In the genomic region with DNA sequence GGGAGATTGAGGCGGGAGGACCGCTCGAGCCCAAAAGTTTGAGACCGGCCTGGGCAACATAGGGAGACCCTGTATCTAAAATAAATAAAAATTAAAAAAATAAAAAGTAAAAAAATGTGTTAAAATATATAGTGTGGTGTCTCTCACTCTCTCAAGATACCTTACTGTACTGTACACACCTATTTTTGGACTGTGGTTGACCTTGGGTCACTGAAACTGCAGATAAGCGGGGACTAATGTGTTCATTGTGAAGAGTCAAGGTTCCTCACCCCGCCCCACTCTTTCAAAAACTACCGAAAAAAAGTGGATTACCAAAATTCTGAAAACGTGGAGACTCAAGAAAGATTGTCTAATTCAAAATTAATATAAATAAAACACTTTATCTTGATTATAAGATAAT, we compare ENCODE assay signal across 8 cellular contexts. TPM values are rescaled to one million over a fixed set of nuclear protein-coding genes. Genes with fewer than 3 reads are reported as not detected.
"Had no signal": no experiment of that assay in that cellular context is flagged by ENCODE, and none has a peak within 500 bp of the region (broad histone marks: within the 10 kb centered on the region; RNA-seq: fewer than 3 reads in every experiment).

No MANE protein-coding gene starts in this region.

- DNase-seq: H9, HCEC 1CT, IMR-90 had no signal

- FAIRE-seq: H1, H54 had no signal

- H3K27ac ChIP-seq: HL-60 had no signal

- H3K4me3 ChIP-seq: GM23338 had no signal

- ATAC-seq: GM23338 had no signal

- H2AFZ ChIP-seq: GM23338 had no signal

RNA-seq across cellular contexts. Expression of a gene that starts 1.0 kb away (rescaled TPM):
- polyA plus RNA-seq: GM23338 had no signal

RNA-seq across cellular contexts. Expression of a gene that starts 18.7 kb away (rescaled TPM):
- total RNA-seq: H1, H9, HT1080, IMR-90 had no signal
- polyA plus RNA-seq: H1 had no signal
